In the genomic region with DNA sequence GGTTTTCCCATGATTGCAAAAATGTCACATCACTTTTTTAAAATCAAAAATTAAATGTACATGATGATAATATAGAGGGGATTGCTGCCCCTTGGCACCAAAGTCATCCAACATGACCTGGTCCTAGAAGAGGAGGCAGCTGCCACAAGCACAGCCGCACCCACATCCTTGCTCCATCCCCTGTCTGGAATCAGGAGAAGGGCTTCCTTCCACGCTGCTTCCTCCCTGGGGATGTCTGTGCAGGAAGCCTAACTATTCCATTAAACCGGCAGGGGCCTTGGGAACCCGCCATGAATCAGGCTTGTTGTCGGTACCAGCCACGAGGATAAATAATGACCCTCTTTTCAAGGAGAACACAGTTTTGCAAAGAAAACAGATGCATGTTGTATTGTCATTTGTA, we compare ENCODE assay signal across 16 cellular contexts.
"Had no signal": no experiment of that assay in that cellular context is flagged by ENCODE, and none has a peak within 500 bp of the region (broad histone marks: within the 10 kb centered on the region; RNA-seq: fewer than 3 reads in every experiment).

No MANE protein-coding gene starts in this region.

- H3K4me3 ChIP-seq: lower lobe of right lung, neural progenitor cell, right atrium auricular region, right lobe of liver, skin epidermis, tibial nerve, uterus had no signal

- ATAC-seq: left cardiac atrium; lower lobe of right lung; stimulated activated effector memory CD8-positive, alpha-beta T cell treated with anti-CD3 and anti-CD28 coated beads, Interleukin-12 subunit alpha, Interleukin-12 subunit beta, amount 100 ng/mL, for 72 hours had no signal

- H3K36me3 ChIP-seq: lower lobe of right lung, neural progenitor cell, neutrophil, right atrium auricular region, right lobe of liver, tibial nerve, uterus had no signal

- H3K4me2 ChIP-seq: neural progenitor cell had no signal

- H3K27me3 ChIP-seq: uterus had no signal

- H3K27ac ChIP-seq: lower lobe of right lung, neural progenitor cell, neutrophil, parathyroid adenoma, right atrium auricular region, right lobe of liver, skin epidermis, tibial nerve, uterus had no signal

- H3K9me3 ChIP-seq: lower lobe of right lung, neutrophil, right atrium auricular region, right lobe of liver, tibial nerve, uterus had no signal

- H3K9ac ChIP-seq: neural progenitor cell, parathyroid adenoma had no signal

- DNase-seq: kidney glomerular epithelial cell, left cardiac atrium, lower lobe of right lung, mammary epithelial cell, mesenchymal stem cell, naive B cell, occipital lobe, right lobe of liver, uterus had no signal

- H3K4me1 ChIP-seq: lower lobe of right lung, neural progenitor cell, parathyroid adenoma, right atrium auricular region, right lobe of liver, tibial nerve, uterus had no signal
